22 cellular contexts compared by ENCODE assay signal in the genomic region with DNA sequence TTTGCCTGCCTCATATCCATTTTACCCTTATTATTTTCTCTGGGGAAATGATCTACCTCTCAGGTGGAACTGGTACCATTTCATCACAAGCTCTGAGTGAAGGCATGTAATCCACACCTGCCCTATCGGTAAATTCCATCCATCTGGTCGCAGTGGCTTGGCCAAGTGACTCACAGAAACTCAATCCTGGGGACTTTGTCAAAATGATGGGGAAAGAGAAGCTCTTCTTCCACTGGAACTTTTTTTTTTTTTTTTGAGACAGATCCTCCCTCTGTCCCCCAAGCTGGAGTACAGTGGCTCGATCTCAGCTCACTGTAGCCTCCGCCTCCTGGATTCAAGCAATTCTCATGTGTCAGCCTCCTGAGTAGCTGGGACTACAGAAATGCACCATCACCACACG. TPM values are rescaled to one million over a fixed set of nuclear protein-coding genes. Genes with fewer than 3 reads are reported as not detected.
DNase-seq lines count a peak whose midpoint lies in the region; ATAC-seq, FAIRE-seq and TF ChIP-seq lines count a peak whose summit lies in the region.
"Had no signal": no experiment of that assay in that cellular context is flagged by ENCODE, and none has a peak within 500 bp of the region (broad histone marks: within the 10 kb centered on the region; RNA-seq: fewer than 3 reads in every experiment).

No MANE protein-coding gene starts in this region.

- H3K4me1 ChIP-seq in left ventricle myocardium inferior, result peaks cover 63% of the 10 kb centered on the region
- H3K4me1 ChIP-seq in SK-N-SH (ENCODE audit: control insufficient read depth in 1 of 2, insufficient read depth in 2 of 2, low read depth in 1 of 2, low read length in 1 of 2), result peaks cover 21 to 29% of the 10 kb centered on the region in 2 experiments; a peak in 3 of 4 replicates
- H3K4me1 ChIP-seq: pancreas, transverse colon had no signal

- H2AFZ ChIP-seq in SK-N-SH (ENCODE audit: low read depth), result peak overlapping the region; percentile 44; the same call in 1 of the 2 replicates

- DNase-seq in left ventricle myocardium inferior (no peak), Right ventricle myocardium superior (no peak), SK-N-SH (no peak), kidney tubule cell (ENCODE audit: low spot score) (peak; percentile 80), urothelium cell line (ENCODE audit: low spot score) (peak; percentile 36), activated gamma-delta T cell (lab: John Stamatoyannopoulos, UW) (no peak)
- DNase-seq: activated CD4-positive, alpha-beta T cell treated with anti-CD3 and anti-CD28 coated beads for 1 hour; activated naive CD4-positive, alpha-beta T cell treated with Interleukin-2 at 50 U/mL for 16 hours; DMS53; lower lobe of right lung; NCI-H2029 treated with DMSO at 0.1 percent for 48 hours; NCI-H510A; SIG-M5; transverse colon had no signal

- POLR2A ChIA-PET in SK-N-SH (lab: Yijun Ruan, JAX), result interaction anchor here (0.7 kb wide), 1 partner anchor 48 kb away, joined by 3 read pairs; no protein-coding TSS in a partner anchor

- ATAC-seq in Right ventricle myocardium superior (ENCODE audit: poor library complexity), result no peak
- ATAC-seq in GM21825 (IDR thresholded peaks at IDR 0.05; ENCODE audit: unreplicated experiment), result no peak
- no peak for ATAC-seq in HG02884 (IDR thresholded peaks at IDR 0.05; ENCODE audit: unreplicated experiment)
- ATAC-seq: HCT116, lower lobe of right lung had no signal

- peak; percentile 40 for FAIRE-seq in urothelium cell line (lab: Jason Lieb, UNC)
- FAIRE-seq: colon, endometrium, frontal cortex, pancreas had no signal

- peak overlapping the region; percentile 10; the same call in 1 of the 2 replicates for H3K9ac ChIP-seq in SK-N-SH

- no peak for TF ChIP-seq EP300 in SK-N-SH (IDR thresholded peaks at IDR 0.05; ENCODE audit: borderline replicate concordance in 1 of 2, low read depth in 1 of 2, low read length in 1 of 2)

- intact Hi-C loops in left ventricle myocardium inferior (cut with micrococcal nuclease) (no loop called here), Right ventricle myocardium superior (cut with DNase I) (loop anchor here (5.0 kb wide), 1 partner anchor 47 kb away; the partner anchor contains the start of gene ANKRD1)

- WGBS in SK-N-SH (ENCODE audit: low lambda C conversion rate), result 38% methylated on average over 5 of the region's 5 CpGs

- H3K27me3 ChIP-seq in left ventricle myocardium inferior (ENCODE audit: low read depth) (no peaks in the 10 kb centered on the region), SK-N-SH (ENCODE audit: insufficient read depth) (no peaks in the 10 kb centered on the region)
- H3K27me3 ChIP-seq: pancreas, transverse colon had no signal

- no peaks in the 10 kb centered on the region for H3K9me2 ChIP-seq in SK-N-SH

- CTCF ChIA-PET in SK-N-SH (lab: Yijun Ruan, JAX), result interaction anchor here (0.5 to 1.6 kb wide), 6 partner anchors 12 to 810 kb away, joined by 3 to 7 read pairs (median 4); no protein-coding TSS in a partner anchor

- TF ChIP-seq RAD21 in SK-N-SH (IDR thresholded peaks at IDR 0.05; ENCODE audit: low read length), result no peak

- H3K9me3 ChIP-seq in left ventricle myocardium inferior (replicated peaks) (peaks cover under 1% of the 10 kb centered on the region), SK-N-SH (no peaks in the 10 kb centered on the region)
- H3K9me3 ChIP-seq: lower lobe of right lung, pancreas, transverse colon had no signal

- H3K4me3 ChIP-seq in left ventricle myocardium inferior, result peak overlapping the region; percentile 62
- no peak overlapping the region for H3K4me3 ChIP-seq in SK-N-SH (ENCODE audit: low read depth in 2 of 2, low read length in 1 of 2)
- H3K4me3 ChIP-seq: lower lobe of right lung, pancreas, transverse colon had no signal

- H3K36me3 ChIP-seq in left ventricle myocardium inferior, result no peaks in the 10 kb centered on the region
- no peaks in the 10 kb centered on the region for H3K36me3 ChIP-seq in SK-N-SH (replicated peaks in 1 of 2; ENCODE audit: control insufficient read depth in 1 of 2, insufficient read depth in 2 of 2, low read length in 1 of 2)
- H3K36me3 ChIP-seq: lower lobe of right lung, pancreas, transverse colon had no signal

- peak overlapping the region; percentile 19; the same call in 1 of the 2 replicates for H3K4me2 ChIP-seq in SK-N-SH

- no peaks in the 10 kb centered on the region for H4K20me1 ChIP-seq in SK-N-SH (ENCODE audit: insufficient read depth)

- H3K27ac ChIP-seq in left ventricle myocardium inferior (replicated peaks) (peak overlapping the region; percentile 76), SK-N-SH (ENCODE audit: low read depth in 2 of 2, low read length in 1 of 2) (peak overlapping the region; percentile 77 to 86; a peak in 3 of 4 replicates)
- H3K27ac ChIP-seq: lower lobe of right lung, pancreas, transverse colon had no signal

- H3K79me2 ChIP-seq in SK-N-SH (ENCODE audit: insufficient read depth), result no peaks in the 10 kb centered on the region

- peaks cover 14% of the 10 kb centered on the region for H3F3A ChIP-seq in SK-N-SH (replicated peaks; ENCODE audit: insufficient read depth)

- TF ChIP-seq CTCF in left ventricle myocardium inferior (IDR thresholded peaks at IDR 0.05; ENCODE audit: borderline replicate concordance), result no peak
- TF ChIP-seq CTCF in SK-N-SH (IDR thresholded peaks at IDR 0.05), result no peak

TF ChIP-seq in SK-N-SH, 30 proteins besides CTCF, POLR2A, EP300 and RAD21:
- no peak for TF ChIP-seq FOXJ3 (CRISPR knock-in tag; IDR thresholded peaks at IDR 0.05)
- TF ChIP-seq TEAD4 (IDR thresholded peaks at IDR 0.05; ENCODE audit: borderline replicate concordance, insufficient read depth), result no peak

RNA-seq across cellular contexts. Expression of gene ANKRD1, which starts 48.3 kb away (rescaled TPM):
- total RNA-seq in left ventricle myocardium inferior (2,047 TPM), Right ventricle myocardium superior (1,733 TPM)
- 41.7 and 72.8 TPM in 2 replicates for polyA plus RNA-seq in SK-N-SH (2012; rRNA removed)
- polyA plus RNA-seq in SK-N-SH (2012; cell fraction: cytosol; rRNA removed), result 63.4 and 79.5 TPM in 2 replicates
- 48.7 and 81.7 TPM in 2 replicates for polyA plus RNA-seq in SK-N-SH (2012; cell fraction: nucleus; rRNA removed)
- total RNA-seq: A673, frontal cortex, transverse colon had no signal

Comparison
In these comparisons a context has a peak if more than half of its experiments do, and no peak if none do; other contexts are left out.
1. DNase-seq: peak in kidney tubule cell (single experiment) and urothelium cell line (single experiment); none in left ventricle myocardium inferior (single experiment), Right ventricle myocardium superior (single experiment), SK-N-SH (single experiment) and activated gamma-delta T cell (single experiment).